1 cellular context compared by ENCODE assay signal in genomic region chr13:48037346-48038173, GRCh38.
TF ChIP-seq lines count a peak whose summit lies in the region.

Gene NUDT15, plus strand, starts transcription at chr13:48037726. Its CDS starts 21 bp downstream, at chr13:48037747.

TF ChIP-seq in HEK293, 187 proteins besides CTCF, POLR2A, EP300 and RAD21 (continued from another document):
- TF ChIP-seq ZBTB11 (tag by site-specific recombination; conservative IDR thresholded peaks at IDR 0.05; ENCODE audit: low read depth) = peak; percentile 89
- TF ChIP-seq ZNF280D (tag by site-specific recombination; IDR thresholded peaks at IDR 0.05) = peak; percentile 74; the same call in 1 of the 2 replicates
- no peak for TF ChIP-seq SCRT1 (tag by site-specific recombination; IDR thresholded peaks at IDR 0.05; ENCODE audit: borderline replicate concordance)
- peak; percentile 96 for TF ChIP-seq ZEB2 (tag by site-specific recombination; IDR thresholded peaks at IDR 0.05)
- peak; percentile 76; the same call in 1 of the 2 replicates for TF ChIP-seq ZNF837 (tag by site-specific recombination; IDR thresholded peaks at IDR 0.05)
- TF ChIP-seq ZNF473 (tag by site-specific recombination; IDR thresholded peaks at IDR 0.05) = no peak
- TF ChIP-seq ZNF239 (tag by site-specific recombination; IDR thresholded peaks at IDR 0.05) = no peak
- TF ChIP-seq ZNF692 (tag by site-specific recombination; IDR thresholded peaks at IDR 0.05) = 0 out of 2 replicates have a peak, but pooled peaks have one; percentile 36
- TF ChIP-seq ZNF518A (tag by site-specific recombination; conservative IDR thresholded peaks at IDR 0.05; ENCODE audit: low read depth) = peak; percentile 61
- peak; percentile 89 for TF ChIP-seq SP7 (tag by site-specific recombination; IDR thresholded peaks at IDR 0.05)
- peak; percentile 12; the same call in 1 of the 2 replicates for TF ChIP-seq ZBTB1 (tag by site-specific recombination; IDR thresholded peaks at IDR 0.05)
- TF ChIP-seq ZBTB26 (tag by site-specific recombination; optimal IDR thresholded peaks at IDR 0.05) = peak; percentile 100
- TF ChIP-seq ZNF121 (tag by site-specific recombination; IDR thresholded peaks at IDR 0.05) = 0 out of 2 replicates have a peak, but pooled peaks have one; percentile 32
- 0 out of 2 replicates have a peak, but pooled peaks have one; percentile 65 for TF ChIP-seq HOXC10 (CRISPR knock-in tag; IDR thresholded peaks at IDR 0.05)
- peak; percentile 93 for TF ChIP-seq ZSCAN5A (tag by site-specific recombination; IDR thresholded peaks at IDR 0.05)
- TF ChIP-seq KLF10 (tag by site-specific recombination; IDR thresholded peaks at IDR 0.05) = peak; percentile 18; the same call in 1 of the 2 replicates
- TF ChIP-seq ZBTB20 (tag by site-specific recombination; IDR thresholded peaks at IDR 0.05) = peak; percentile 40; the same call in 1 of the 2 replicates
- TF ChIP-seq AEBP2 (tag by site-specific recombination; IDR thresholded peaks at IDR 0.05; ENCODE audit: borderline replicate concordance) = no peak
- no peak for TF ChIP-seq ZNF214 (tag by site-specific recombination; IDR thresholded peaks at IDR 0.05; ENCODE audit: borderline replicate concordance)
- no peak for TF ChIP-seq ZBTB7A (tag by site-specific recombination; IDR thresholded peaks at IDR 0.05; ENCODE audit: low read depth)
- TF ChIP-seq KLF7 (tag by site-specific recombination; IDR thresholded peaks at IDR 0.05; ENCODE audit: borderline replicate concordance) = no peak; the same call in 1 of the 2 replicates
- TF ChIP-seq ZNF223 (tag by site-specific recombination; IDR thresholded peaks at IDR 0.05) = no peak
- no peak for TF ChIP-seq ZNF423 (tag by site-specific recombination; IDR thresholded peaks at IDR 0.05)
- peak; percentile 66; the same call in 1 of the 2 replicates for TF ChIP-seq ZNF341 (tag by site-specific recombination; IDR thresholded peaks at IDR 0.05; ENCODE audit: low read depth)
- TF ChIP-seq PATZ1 (tag by site-specific recombination; IDR thresholded peaks at IDR 0.05) = peak; percentile 37
- peak; percentile 58 for TF ChIP-seq YY1 (tag by site-specific recombination; IDR thresholded peaks at IDR 0.05)
- peak; percentile 66 for TF ChIP-seq ZBTB8A (tag by site-specific recombination; IDR thresholded peaks at IDR 0.05)
